Comparison of ENCODE assay signal across 22 cellular contexts in genomic region chr1:207463021-207463420, GRCh38. TPM values are rescaled to one million over a fixed set of nuclear protein-coding genes. Genes with fewer than 3 reads are reported as not detected.
DNase-seq lines count a peak whose midpoint lies in the region; ATAC-seq and TF ChIP-seq lines count a peak whose summit lies in the region.
"Had no signal": no experiment of that assay in that cellular context is flagged by ENCODE, and none has a peak within 500 bp of the region (broad histone marks: within the 10 kb centered on the region; RNA-seq: fewer than 3 reads in every experiment).

No MANE protein-coding gene starts in this region.

- peaks cover 0 to 3% of the 10 kb centered on the region in 2 donors for H3K9me3 Mint-ChIP-seq in activated T-cell treated with anti-CD3 and anti-CD28 coated beads, Interleukin-2, amount 50 U/mL, for 72 hours
- H3K9me3 Mint-ChIP-seq: neural progenitor cell had no signal

- no peak overlapping the region for H3K4me3 ChIP-seq in HEK293 (ENCODE audit: low read depth, low read length)
- H3K4me3 ChIP-seq: neural progenitor cell, skin epidermis had no signal

- no peaks in the 10 kb centered on the region for H3K9me3 ChIP-seq in HEK293 (ENCODE audit: control insufficient read depth, insufficient read depth, low read depth, low read length)

- H3K4me1 ChIP-seq in HEK293 (ENCODE audit: control insufficient read depth, insufficient read depth, low read length) = peaks cover 8% of the 10 kb centered on the region
- H3K4me1 ChIP-seq: neural progenitor cell had no signal

- no peak overlapping the region for H3K27ac ChIP-seq in HEK293 (ENCODE audit: extremely low read depth, low read depth, low read length)
- H3K27ac ChIP-seq: neural progenitor cell, skin epidermis had no signal

- no peak overlapping the region for H3K4me3 Mint-ChIP-seq in activated T-cell treated with anti-CD3 and anti-CD28 coated beads, Interleukin-2, amount 50 U/mL, for 72 hours
- H3K4me3 Mint-ChIP-seq: activated CD8-positive, alpha-beta memory T cell treated with anti-CD3 and anti-CD28 coated beads, Interleukin-2, amount 10 ng/mL, durations not matched to agents 7 days and 5 days; neural progenitor cell had no signal

- H3K4me1 Mint-ChIP-seq in activated T-cell treated with anti-CD3 and anti-CD28 coated beads, Interleukin-2, amount 50 U/mL, for 72 hours (ENCODE audit: low read depth) = peaks cover 29% of the 10 kb centered on the region
- H3K4me1 Mint-ChIP-seq: neural progenitor cell had no signal

- peak; percentile 84 to 85 for ATAC-seq in activated T-cell treated with anti-CD3 and anti-CD28 coated beads, Interleukin-2, amount 50 U/mL, for 72 hours (replicated peaks in 1 of 2)
- peak; percentile 73 for ATAC-seq in stimulated activated naive CD8-positive, alpha-beta T cell treated with anti-CD3 and anti-CD28 coated beads, Interleukin-15, Interleukin-2, amounts not matched to agents 100 U/mL and 50 U/mL, for 24 hours
- no peak for ATAC-seq in HG03354 (IDR thresholded peaks at IDR 0.05; ENCODE audit: poor library complexity, severe bottlenecking, unreplicated experiment)
- no peak for ATAC-seq in GM21360 (IDR thresholded peaks at IDR 0.05; ENCODE audit: unreplicated experiment)
- ATAC-seq: activated CD8-positive, alpha-beta memory T cell treated with anti-CD3 and anti-CD28 coated beads, Interleukin-2, amount 10 ng/mL, durations not matched to agents 7 days and 5 days; left lobe of liver had no signal

- no peak for TF ChIP-seq CTCF in HEK293 (tag by site-specific recombination; IDR thresholded peaks at IDR 0.05)

- H3K27me3 Mint-ChIP-seq in activated T-cell treated with anti-CD3 and anti-CD28 coated beads, Interleukin-2, amount 50 U/mL, for 72 hours (ENCODE audit: low read depth) = no peaks in the 10 kb centered on the region

- CTCF ChIA-PET in HEK293 (lab: Yijun Ruan, JAX) = interaction anchor here (1.0 to 2.1 kb wide), 2 partner anchors 8 to 512 kb away, joined by 3 to 12 read pairs; partner anchors contain the start of gene CR2

- H3K36me3 Mint-ChIP-seq in activated T-cell treated with anti-CD3 and anti-CD28 coated beads, Interleukin-2, amount 50 U/mL, for 72 hours (ENCODE audit: insufficient read depth in 2 of 2) = peaks cover 0 to 2% of the 10 kb centered on the region in 2 donors
- H3K36me3 Mint-ChIP-seq: neural progenitor cell had no signal

- POLR2A ChIA-PET in HEK293 (lab: Yijun Ruan, JAX) = no interaction called here

- no peaks in the 10 kb centered on the region for H3K36me3 ChIP-seq in HEK293 (ENCODE audit: control insufficient read depth in 2 of 2, insufficient read depth in 1 of 2, low read length in 2 of 2)
- H3K36me3 ChIP-seq: neural progenitor cell had no signal

- no peak for DNase-seq in activated T-cell treated with anti-CD3 and anti-CD28 coated beads, Interleukin-2, amount 50 U/mL, for 72 hours
- DNase-seq in activated T-cell treated with anti-CD3 and anti-CD28 coated beads, Interleukin-2, amount 50 U/mL, for 1 hour = no peak
- peak; percentile 68 for DNase-seq in amniotic epithelial cell (ENCODE audit: low read depth)
- DNase-seq in stimulated activated naive CD8-positive, alpha-beta T cell treated with anti-CD3 and anti-CD28 coated beads, Interleukin-15, Interleukin-2, amounts not matched to agents 100 U/mL and 50 U/mL, for 24 hours = no peak
- no peak for DNase-seq in inferior parietal cortex (ENCODE audit: extremely low spot score)
- DNase-seq: activated CD4-positive, CD25-positive, alpha-beta regulatory T cell treated with anti-CD3 and anti-CD28 coated beads, Interleukin-2, amount 50 U/mL, for 72 hours; activated CD8-positive, alpha-beta memory T cell treated with anti-CD3 and anti-CD28 coated beads, Interleukin-2, amount 10 ng/mL, durations not matched to agents 7 days and 5 days; activated effector memory CD4-positive, alpha-beta T cell treated with anti-CD3 and anti-CD28 coated beads, Interleukin-2, amount 50 U/mL, for 16 hours; effector memory CD4-positive, alpha-beta T cell; NCI-H1694; NCI-H774; stimulated activated CD4-positive, alpha-beta T cell treated with anti-CD3 and anti-CD28 coated beads, Interleukin-2, amount 100 ng/mL, for 48 hours; T-helper 9 cell had no signal

- no peak overlapping the region for H3K27ac Mint-ChIP-seq in activated T-cell treated with anti-CD3 and anti-CD28 coated beads, Interleukin-2, amount 50 U/mL, for 72 hours
- H3K27ac Mint-ChIP-seq: activated CD8-positive, alpha-beta memory T cell treated with anti-CD3 and anti-CD28 coated beads, Interleukin-2, amount 10 ng/mL, durations not matched to agents 7 days and 5 days; neural progenitor cell; progenitor cell of endocrine pancreas had no signal

TF ChIP-seq in HEK293, 187 proteins besides CTCF, POLR2A, EP300 and RAD21:
- TF ChIP-seq ZNF660 (tag by site-specific recombination; IDR thresholded peaks at IDR 0.05) (0 out of 2 replicates have a peak, but pooled peaks have one; percentile 21), ZNF600 (tag by site-specific recombination; IDR thresholded peaks at IDR 0.05) (peak; percentile 47; the same call in 1 of the 2 replicates), PRDM10 (tag by site-specific recombination; IDR thresholded peaks at IDR 0.05) (peak; percentile 45; the same call in 1 of the 2 replicates), ZNF629 (tag by site-specific recombination; IDR thresholded peaks at IDR 0.05) (peak; percentile 47), SCRT1 (tag by site-specific recombination; IDR thresholded peaks at IDR 0.05; ENCODE audit: borderline replicate concordance) (no peak)
TF ChIP-seq in HEK293: peak in this region for 4.

RNA-seq across cellular contexts. Expression of gene CR2, which starts 8.9 kb away (rescaled TPM):
- total RNA-seq in activated T-cell treated with anti-CD3 and anti-CD28 coated beads, Interleukin-2, amount 50 U/mL, for 72 hours = under 1 TPM; 0.07 to 0.26 TPM
- total RNA-seq: A673; activated CD8-positive, alpha-beta memory T cell treated with anti-CD3 and anti-CD28 coated beads, Interleukin-2, amount 10 ng/mL, durations not matched to agents 7 days and 5 days; SK-MEL-5 had no signal

RNA-seq across cellular contexts. Expression of gene CR1, which starts 32.9 kb away (rescaled TPM):
- under 1 TPM; 0.09 to 0.22 TPM for total RNA-seq in activated T-cell treated with anti-CD3 and anti-CD28 coated beads, Interleukin-2, amount 50 U/mL, for 72 hours
- total RNA-seq: A673, SK-MEL-5 had no signal

Comparison
In these comparisons a context has a peak if more than half of its experiments do, and no peak if none do; other contexts are left out.
1. ATAC-seq: peak in activated T-cell treated with anti-CD3 and anti-CD28 coated beads, Interleukin-2, amount 50 U/mL, for 72 hours (2 of 2) and stimulated activated naive CD8-positive, alpha-beta T cell treated with anti-CD3 and anti-CD28 coated beads, Interleukin-15, Interleukin-2, amounts not matched to agents 100 U/mL and 50 U/mL, for 24 hours (single experiment); none in HG03354 (single experiment) and GM21360 (single experiment).